In genomic region chr4:148305749-148306148, GRCh38 we compare ENCODE assay signal across 23 cellular contexts.
"Had no signal": no experiment of that assay in that cellular context is flagged by ENCODE, and none has a peak within 500 bp of the region (broad histone marks: within the 10 kb centered on the region; RNA-seq: fewer than 3 reads in every experiment).

No MANE protein-coding gene starts in this region.

- H3K4me1 ChIP-seq: esophagus muscularis mucosa, foreskin keratinocyte, left lung, lower lobe of right lung had no signal

- H3K4me3 ChIP-seq: coronary artery, dorsolateral prefrontal cortex, esophagus muscularis mucosa, gastroesophageal sphincter, heart left ventricle, hepatocyte, left lung, lower lobe of right lung had no signal

- H3K36me3 ChIP-seq: esophagus muscularis mucosa, gastroesophageal sphincter, heart left ventricle, left lung, lower lobe of right lung had no signal

- H3K27me3 ChIP-seq: dorsolateral prefrontal cortex, esophagus muscularis mucosa, foreskin keratinocyte, gastroesophageal sphincter, heart left ventricle, hepatocyte, left lung had no signal

- FAIRE-seq: colon, endothelial cell of umbilical vein, frontal cortex, kidney had no signal

- ATAC-seq: foreskin keratinocyte, gastroesophageal sphincter, heart left ventricle, left lung, left ventricle myocardium superior, lower lobe of right lung had no signal

- H3K27ac ChIP-seq: coronary artery, dorsolateral prefrontal cortex, esophagus muscularis mucosa, foreskin keratinocyte, gastroesophageal sphincter, heart left ventricle, hepatocyte, left lung, lower lobe of right lung had no signal

- H3K9me3 ChIP-seq: esophagus muscularis mucosa, gastroesophageal sphincter had no signal

- DNase-seq: dermis blood vessel endothelial cell; dorsolateral prefrontal cortex; effector CD4-positive, alpha-beta T cell; effector memory CD4-positive, alpha-beta T cell; foreskin keratinocyte; heart left ventricle; hypothalamus; immature natural killer cell; islet precursor cell; kidney; kidney glomerular epithelial cell; left lung; left ventricle myocardium superior; lower lobe of right lung; mesendoderm; midbrain had no signal
